ENCODE assay signal across 1 cellular context in the genomic region with DNA sequence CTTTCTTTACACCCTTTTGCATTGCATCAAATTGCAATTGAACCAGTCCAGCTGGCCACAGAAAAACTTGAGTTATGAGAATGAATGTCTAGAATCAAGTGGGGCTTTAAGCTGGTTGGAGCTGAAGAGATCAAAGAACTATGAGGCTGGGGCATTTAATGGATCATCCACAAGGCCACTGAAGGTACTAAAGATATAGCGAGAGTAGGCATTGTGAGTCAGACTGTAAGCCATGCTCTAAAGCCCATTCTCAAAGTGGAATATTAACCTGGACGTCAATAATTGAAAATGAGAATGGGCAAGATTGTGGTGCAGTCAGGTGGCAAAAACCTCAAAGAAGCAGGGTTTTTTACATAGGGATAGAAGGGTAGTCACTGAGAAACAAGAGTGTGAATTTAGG.
TF ChIP-seq lines count a peak whose summit lies in the region.

No MANE protein-coding gene starts in this region.

TF ChIP-seq in HepG2, 621 proteins besides CTCF, POLR2A, EP300 and RAD21 (continued from another document and continues in another):
- TF ChIP-seq, protein P1, sequence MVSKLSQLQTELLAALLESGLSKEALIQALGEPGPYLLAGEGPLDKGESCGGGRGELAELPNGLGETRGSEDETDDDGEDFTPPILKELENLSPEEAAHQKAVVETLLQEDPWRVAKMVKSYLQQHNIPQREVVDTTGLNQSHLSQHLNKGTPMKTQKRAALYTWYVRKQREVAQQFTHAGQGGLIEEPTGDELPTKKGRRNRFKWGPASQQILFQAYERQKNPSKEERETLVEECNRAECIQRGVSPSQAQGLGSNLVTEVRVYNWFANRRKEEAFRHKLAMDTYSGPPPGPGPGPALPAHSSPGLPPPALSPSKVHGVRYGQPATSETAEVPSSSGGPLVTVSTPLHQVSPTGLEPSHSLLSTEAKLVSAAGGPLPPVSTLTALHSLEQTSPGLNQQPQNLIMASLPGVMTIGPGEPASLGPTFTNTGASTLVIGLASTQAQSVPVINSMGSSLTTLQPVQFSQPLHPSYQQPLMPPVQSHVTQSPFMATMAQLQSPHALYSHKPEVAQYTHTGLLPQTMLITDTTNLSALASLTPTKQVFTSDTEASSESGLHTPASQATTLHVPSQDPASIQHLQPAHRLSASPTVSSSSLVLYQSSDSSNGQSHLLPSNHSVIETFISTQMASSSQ (IDR thresholded peaks at IDR 0.05; ENCODE audit: low read depth), result peak; percentile 84
- TF ChIP-seq, protein P1 (CRISPR knock-in tag; IDR thresholded peaks at IDR 0.05; ENCODE audit: borderline replicate concordance), result peak; percentile 57; the same call in 1 of the 2 replicates
- TF ChIP-seq DPF2 (CRISPR knock-in tag; IDR thresholded peaks at IDR 0.05; ENCODE audit: borderline replicate concordance, low read depth) (no peak), EHMT2 (IDR thresholded peaks at IDR 0.05; ENCODE audit: borderline replicate concordance, low read depth, low read length) (peak; percentile 73; the same call in 1 of the 2 replicates), ZNF121 (CRISPR knock-in tag; IDR thresholded peaks at IDR 0.05) (no peak), HNF1B (CRISPR knock-in tag; IDR thresholded peaks at IDR 0.05) (peak; percentile 74), KLF11 (CRISPR knock-in tag; IDR thresholded peaks at IDR 0.05) (no peak), PATZ1 (CRISPR knock-in tag; IDR thresholded peaks at IDR 0.05) (no peak), KMT2A (CRISPR knock-in tag; IDR thresholded peaks at IDR 0.05) (no peak), CREM (IDR thresholded peaks at IDR 0.05) (peak; percentile 37; the same call in 1 of the 2 replicates), CREM (CRISPR knock-in tag; IDR thresholded peaks at IDR 0.05) (no peak), ZNF572 (CRISPR knock-in tag; IDR thresholded peaks at IDR 0.05) (no peak), ZKSCAN8 (CRISPR knock-in tag; IDR thresholded peaks at IDR 0.05; ENCODE audit: borderline replicate concordance) (no peak), ZNF276 (CRISPR knock-in tag; IDR thresholded peaks at IDR 0.05; ENCODE audit: low read depth) (no peak), ZNF737 (CRISPR knock-in tag; IDR thresholded peaks at IDR 0.05; ENCODE audit: borderline replicate concordance) (no peak), ZNF550 (CRISPR knock-in tag; IDR thresholded peaks at IDR 0.05; ENCODE audit: borderline replicate concordance) (no peak), RCOR2 (CRISPR knock-in tag; IDR thresholded peaks at IDR 0.05) (peak; percentile 63), HDAC2 (CRISPR knock-in tag; IDR thresholded peaks at IDR 0.05) (peak; percentile 49; the same call in 1 of the 2 replicates), FOXA3 (CRISPR knock-in tag; IDR thresholded peaks at IDR 0.05) (peak; percentile 31; the same call in 1 of the 2 replicates)
- TF ChIP-seq, protein P2, sequence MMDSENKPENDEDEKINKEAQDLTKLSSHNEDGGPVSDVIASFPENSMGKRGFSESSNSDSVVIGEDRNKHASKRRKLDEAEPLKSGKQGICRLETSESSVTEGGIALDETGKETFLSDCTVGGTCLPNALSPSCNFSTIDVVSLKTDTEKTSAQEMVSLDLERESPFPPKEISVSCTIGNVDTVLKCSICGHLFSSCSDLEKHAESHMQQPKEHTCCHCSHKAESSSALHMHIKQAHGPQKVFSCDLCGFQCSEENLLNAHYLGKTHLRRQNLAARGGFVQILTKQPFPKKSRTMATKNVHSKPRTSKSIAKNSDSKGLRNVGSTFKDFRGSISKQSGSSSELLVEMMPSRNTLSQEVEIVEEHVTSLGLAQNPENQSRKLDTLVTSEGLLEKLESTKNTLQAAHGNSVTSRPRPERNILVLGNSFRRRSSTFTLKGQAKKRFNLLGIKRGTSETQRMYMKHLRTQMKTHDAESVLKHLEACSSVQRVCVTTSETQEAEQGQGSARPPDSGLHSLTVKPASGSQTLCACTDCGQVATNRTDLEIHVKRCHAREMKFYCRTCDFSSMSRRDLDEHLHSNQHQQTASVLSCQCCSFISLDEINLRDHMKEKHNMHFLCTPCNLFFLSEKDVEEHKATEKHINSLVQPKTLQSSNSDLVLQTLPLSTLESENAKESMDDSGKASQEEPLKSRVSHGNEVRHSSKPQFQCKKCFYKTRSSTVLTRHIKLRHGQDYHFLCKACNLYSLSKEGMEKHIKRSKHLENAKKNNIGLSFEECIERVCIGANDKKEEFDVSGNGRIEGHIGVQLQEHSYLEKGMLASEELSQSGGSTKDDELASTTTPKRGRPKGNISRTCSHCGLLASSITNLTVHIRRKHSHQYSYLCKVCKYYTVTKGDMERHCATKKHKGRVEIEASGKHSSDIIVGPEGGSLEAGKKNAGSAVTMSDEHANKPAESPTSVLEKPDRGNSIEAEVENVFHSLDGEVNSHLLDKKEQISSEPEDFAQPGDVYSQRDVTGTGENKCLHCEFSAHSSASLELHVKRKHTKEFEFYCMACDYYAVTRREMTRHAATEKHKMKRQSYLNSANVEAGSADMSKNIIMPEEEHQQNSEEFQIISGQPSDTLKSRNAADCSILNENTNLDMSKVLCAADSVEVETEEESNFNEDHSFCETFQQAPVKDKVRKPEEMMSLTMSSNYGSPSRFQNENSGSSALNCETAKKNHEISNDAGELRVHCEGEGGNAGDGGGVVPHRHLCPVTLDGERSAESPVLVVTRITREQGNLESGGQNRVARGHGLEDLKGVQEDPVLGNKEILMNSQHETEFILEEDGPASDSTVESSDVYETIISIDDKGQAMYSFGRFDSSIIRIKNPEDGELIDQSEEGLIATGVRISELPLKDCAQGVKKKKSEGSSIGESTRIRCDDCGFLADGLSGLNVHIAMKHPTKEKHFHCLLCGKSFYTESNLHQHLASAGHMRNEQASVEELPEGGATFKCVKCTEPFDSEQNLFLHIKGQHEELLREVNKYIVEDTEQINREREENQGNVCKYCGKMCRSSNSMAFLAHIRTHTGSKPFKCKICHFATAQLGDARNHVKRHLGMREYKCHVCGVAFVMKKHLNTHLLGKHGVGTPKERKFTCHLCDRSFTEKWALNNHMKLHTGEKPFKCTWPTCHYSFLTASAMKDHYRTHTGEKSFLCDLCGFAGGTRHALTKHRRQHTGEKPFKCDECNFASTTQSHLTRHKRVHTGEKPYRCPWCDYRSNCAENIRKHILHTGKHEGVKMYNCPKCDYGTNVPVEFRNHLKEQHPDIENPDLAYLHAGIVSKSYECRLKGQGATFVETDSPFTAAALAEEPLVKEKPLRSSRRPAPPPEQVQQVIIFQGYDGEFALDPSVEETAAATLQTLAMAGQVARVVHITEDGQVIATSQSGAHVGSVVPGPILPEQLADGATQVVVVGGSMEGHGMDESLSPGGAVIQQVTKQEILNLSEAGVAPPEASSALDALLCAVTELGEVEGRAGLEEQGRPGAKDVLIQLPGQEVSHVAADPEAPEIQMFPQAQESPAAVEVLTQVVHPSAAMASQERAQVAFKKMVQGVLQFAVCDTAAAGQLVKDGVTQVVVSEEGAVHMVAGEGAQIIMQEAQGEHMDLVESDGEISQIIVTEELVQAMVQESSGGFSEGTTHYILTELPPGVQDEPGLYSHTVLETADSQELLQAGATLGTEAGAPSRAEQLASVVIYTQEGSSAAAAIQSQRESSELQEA (CRISPR knock-in tag; IDR thresholded peaks at IDR 0.05; ENCODE audit: not compliant biosample characterization), result no peak
- TF ChIP-seq, protein P3, sequence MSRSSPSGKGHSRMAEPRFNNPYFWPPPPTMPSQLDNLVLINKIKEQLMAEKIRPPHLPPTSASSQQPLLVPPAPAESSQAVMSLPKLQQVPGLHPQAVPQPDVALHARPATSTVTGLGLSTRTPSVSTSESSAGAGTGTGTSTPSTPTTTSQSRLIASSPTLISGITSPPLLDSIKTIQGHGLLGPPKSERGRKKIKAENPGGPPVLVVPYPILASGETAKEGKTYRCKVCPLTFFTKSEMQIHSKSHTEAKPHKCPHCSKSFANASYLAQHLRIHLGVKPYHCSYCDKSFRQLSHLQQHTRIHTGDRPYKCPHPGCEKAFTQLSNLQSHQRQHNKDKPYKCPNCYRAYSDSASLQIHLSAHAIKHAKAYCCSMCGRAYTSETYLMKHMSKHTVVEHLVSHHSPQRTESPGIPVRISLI (CRISPR knock-in tag; IDR thresholded peaks at IDR 0.05; ENCODE audit: borderline replicate concordance), result no peak
- TF ChIP-seq, protein P4, sequence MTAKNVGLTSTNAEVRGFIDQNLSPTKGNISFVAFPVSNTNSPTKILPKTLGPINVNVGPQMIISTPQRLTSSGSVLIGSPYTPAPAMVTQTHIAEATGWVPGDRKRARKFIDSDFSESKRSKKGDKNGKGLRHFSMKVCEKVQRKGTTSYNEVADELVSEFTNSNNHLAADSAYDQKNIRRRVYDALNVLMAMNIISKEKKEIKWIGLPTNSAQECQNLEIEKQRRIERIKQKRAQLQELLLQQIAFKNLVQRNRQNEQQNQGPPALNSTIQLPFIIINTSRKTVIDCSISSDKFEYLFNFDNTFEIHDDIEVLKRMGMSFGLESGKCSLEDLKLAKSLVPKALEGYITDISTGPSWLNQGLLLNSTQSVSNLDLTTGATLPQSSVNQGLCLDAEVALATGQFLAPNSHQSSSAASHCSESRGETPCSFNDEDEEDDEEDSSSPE (CRISPR knock-in tag; IDR thresholded peaks at IDR 0.05), result no peak
- TF ChIP-seq, protein P5, sequence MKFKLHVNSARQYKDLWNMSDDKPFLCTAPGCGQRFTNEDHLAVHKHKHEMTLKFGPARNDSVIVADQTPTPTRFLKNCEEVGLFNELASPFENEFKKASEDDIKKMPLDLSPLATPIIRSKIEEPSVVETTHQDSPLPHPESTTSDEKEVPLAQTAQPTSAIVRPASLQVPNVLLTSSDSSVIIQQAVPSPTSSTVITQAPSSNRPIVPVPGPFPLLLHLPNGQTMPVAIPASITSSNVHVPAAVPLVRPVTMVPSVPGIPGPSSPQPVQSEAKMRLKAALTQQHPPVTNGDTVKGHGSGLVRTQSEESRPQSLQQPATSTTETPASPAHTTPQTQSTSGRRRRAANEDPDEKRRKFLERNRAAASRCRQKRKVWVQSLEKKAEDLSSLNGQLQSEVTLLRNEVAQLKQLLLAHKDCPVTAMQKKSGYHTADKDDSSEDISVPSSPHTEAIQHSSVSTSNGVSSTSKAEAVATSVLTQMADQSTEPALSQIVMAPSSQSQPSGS (CRISPR knock-in tag; IDR thresholded peaks at IDR 0.05), result no peak
